14 cellular contexts compared by ENCODE assay signal in the genomic region with DNA sequence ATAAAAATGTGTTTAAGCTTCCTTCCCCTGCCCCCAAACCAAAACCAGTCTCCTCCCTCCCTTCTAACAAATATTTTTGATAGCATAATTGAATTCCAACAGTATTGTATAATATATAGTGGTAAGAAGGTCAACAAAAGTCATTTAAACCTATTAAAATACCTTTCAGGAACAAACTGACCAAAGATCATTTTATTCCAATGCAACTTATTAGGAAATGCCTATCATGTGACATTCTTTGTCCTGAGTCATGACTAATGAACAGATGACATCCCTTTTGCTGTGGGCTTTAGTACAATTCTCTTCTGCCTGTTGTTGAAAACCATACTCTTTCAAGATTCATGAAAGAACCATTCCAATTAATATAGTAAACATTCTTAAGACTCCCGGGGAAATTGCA. TPM values are rescaled to one million over a fixed set of nuclear protein-coding genes. Genes with fewer than 3 reads are reported as not detected.
A peak's percentile ranks its signal among the peaks of the same experiment; 100 is the strongest.
DNase-seq lines count a peak whose midpoint lies in the region; ATAC-seq, FAIRE-seq and TF ChIP-seq lines count a peak whose summit lies in the region.
"Had no signal": no experiment of that assay in that cellular context is flagged by ENCODE, and none has a peak within 500 bp of the region (broad histone marks: within the 10 kb centered on the region; RNA-seq: fewer than 3 reads in every experiment).

No MANE protein-coding gene starts in this region.

- intact Hi-C loops in Caco-2 (cut with micrococcal nuclease; ENCODE audit: unreplicated experiment) = no loop called here

- no peaks in the 10 kb centered on the region for H3K9me3 Mint-ChIP-seq in Caco-2 (ENCODE audit: unreplicated experiment)
- H3K9me3 Mint-ChIP-seq: activated CD4-positive, alpha-beta T cell treated with anti-CD3 and anti-CD28 coated beads, Interleukin-2, amount 10 ng/mL, durations not matched to agents 7 days and 5 days; activated naive CD8-positive, alpha-beta T cell treated with anti-CD3 and anti-CD28 coated beads, Interleukin-2, amount 10 ng/mL, durations not matched to agents 7 days and 5 days had no signal

- H3K27ac Mint-ChIP-seq in Caco-2 (ENCODE audit: unreplicated experiment) = peak overlapping the region; percentile 28
- H3K27ac Mint-ChIP-seq: activated CD4-positive, alpha-beta T cell treated with anti-CD3 and anti-CD28 coated beads, Interleukin-2, amount 10 ng/mL, durations not matched to agents 7 days and 5 days; activated naive CD8-positive, alpha-beta T cell treated with anti-CD3 and anti-CD28 coated beads, Interleukin-2, amount 10 ng/mL, durations not matched to agents 7 days and 5 days; progenitor cell of endocrine pancreas had no signal

- H3K36me3 Mint-ChIP-seq in Caco-2 (ENCODE audit: insufficient read depth, unreplicated experiment) = no peaks in the 10 kb centered on the region

- H3K4me3 ChIP-seq in Caco-2 (ENCODE audit: low read depth, low read length) = no peak overlapping the region
- H3K4me3 ChIP-seq in fibroblast of mammary gland (ENCODE audit: control insufficient read depth, low read depth, low read length) = no peak overlapping the region
- no peak overlapping the region for H3K4me3 ChIP-seq in retinal pigment epithelial cell (ENCODE audit: low read length)

- ATAC-seq in GM21528 (IDR thresholded peaks at IDR 0.05; ENCODE audit: low FRiP score, unreplicated experiment) = no peak

- H3K4me1 Mint-ChIP-seq in Caco-2 (ENCODE audit: low read depth, unreplicated experiment) = peaks cover 42% of the 10 kb centered on the region
- H3K4me1 Mint-ChIP-seq: activated CD4-positive, alpha-beta T cell treated with anti-CD3 and anti-CD28 coated beads, Interleukin-2, amount 10 ng/mL, durations not matched to agents 7 days and 5 days; activated naive CD8-positive, alpha-beta T cell treated with anti-CD3 and anti-CD28 coated beads, Interleukin-2, amount 10 ng/mL, durations not matched to agents 7 days and 5 days had no signal

- CTCF ChIA-PET in Caco-2 (lab: Charles Lee) (no interaction called here), RWPE1 (lab: Yijun Ruan, JAX) (no interaction called here)

- H3K27ac ChIP-seq in RWPE1 = no peak overlapping the region

- POLR2A ChIA-PET in Caco-2 (lab: Charles Lee) (no interaction called here), RWPE1 (lab: Yijun Ruan, JAX; ENCODE audit: low non-redundant PET) (no interaction called here)

- peaks cover 30% of the 10 kb centered on the region for H3K4me1 ChIP-seq in Caco-2

- no peak overlapping the region for H3K4me3 Mint-ChIP-seq in Caco-2 (ENCODE audit: unreplicated experiment)
- H3K4me3 Mint-ChIP-seq: activated CD4-positive, alpha-beta T cell treated with anti-CD3 and anti-CD28 coated beads, Interleukin-2, amount 10 ng/mL, durations not matched to agents 7 days and 5 days; activated naive CD8-positive, alpha-beta T cell treated with anti-CD3 and anti-CD28 coated beads, Interleukin-2, amount 10 ng/mL, durations not matched to agents 7 days and 5 days had no signal

- FAIRE-seq in H54 (lab: Jason Lieb, UNC) = no peak

- no peaks in the 10 kb centered on the region for H3K36me3 ChIP-seq in Caco-2 (ENCODE audit: control insufficient read depth, insufficient read depth, low read length)

- TF ChIP-seq CTCF in Caco-2 (IDR thresholded peaks at IDR 0.05; ENCODE audit: insufficient read depth in 1 of 2, low read depth in 1 of 2, low read length in 1 of 2, severe bottlenecking in 1 of 2, unreplicated experiment in 1 of 2) = no peak
- no peak for TF ChIP-seq CTCF in RWPE1 (conservative IDR thresholded peaks at IDR 0.05; ENCODE audit: low read depth)
- no peak for TF ChIP-seq CTCF in fibroblast of mammary gland (conservative IDR thresholded peaks at IDR 0.05; ENCODE audit: control insufficient read depth, insufficient read depth, low read depth, low read length)
- no peak for TF ChIP-seq CTCF in retinal pigment epithelial cell (conservative IDR thresholded peaks at IDR 0.05; ENCODE audit: low read depth, low read length)

- DNase-seq in Caco-2 = no peak
- peak; percentile 16 for DNase-seq in RWPE1 (ENCODE audit: low spot score)
- DNase-seq in fibroblast of mammary gland (ENCODE audit: low read depth) = peak; percentile 88
- peak; percentile 76 for DNase-seq in retinal pigment epithelial cell (ENCODE audit: low read depth)
- DNase-seq in NCI-H1092 treated with DMSO at 0.1 percent for 48 hours (lab: John Stamatoyannopoulos, UW) = no peak
- no peak for DNase-seq in HUDEP-2 (lab: John Stamatoyannopoulos, UW; ENCODE audit: unreplicated experiment in 76 of 76)
- DNase-seq in H54 (ENCODE audit: insufficient read length, low spot score) = no peak
- DNase-seq: activated CD4-positive, alpha-beta T cell treated with anti-CD3 and anti-CD28 coated beads, Interleukin-2, amount 10 ng/mL, durations not matched to agents 7 days and 5 days; activated naive CD8-positive, alpha-beta T cell treated with anti-CD3 and anti-CD28 coated beads, Interleukin-2, amount 10 ng/mL, durations not matched to agents 7 days and 5 days; DND-41; left cardiac atrium; NCI-H524 had no signal

- H3K27me3 ChIP-seq in Caco-2 (replicated peaks; ENCODE audit: control insufficient read depth, insufficient read depth, low read length) = no peaks in the 10 kb centered on the region

- no TSS peak for BruUV-seq in Caco-2 (replicated peaks; lab: Mats Ljungman, UMichigan)

- H3K27me3 Mint-ChIP-seq in Caco-2 (ENCODE audit: insufficient read depth, unreplicated experiment) = no peaks in the 10 kb centered on the region
- H3K27me3 Mint-ChIP-seq: activated CD4-positive, alpha-beta T cell treated with anti-CD3 and anti-CD28 coated beads, Interleukin-2, amount 10 ng/mL, durations not matched to agents 7 days and 5 days; activated naive CD8-positive, alpha-beta T cell treated with anti-CD3 and anti-CD28 coated beads, Interleukin-2, amount 10 ng/mL, durations not matched to agents 7 days and 5 days; progenitor cell of endocrine pancreas had no signal

- TF ChIP-seq POLR2A in H54 (IDR thresholded peaks at IDR 0.05; ENCODE audit: low read depth, low read length) = no peak

- no peaks in the 10 kb centered on the region for H3K9me3 ChIP-seq in Caco-2

RNA-seq across cellular contexts. Expression of a gene that starts 51.5 kb away (rescaled TPM):
- 14.9 and 16.2 TPM in 2 replicates for total RNA-seq in Caco-2 (2022)

Comparison
In these comparisons a context has a peak if more than half of its experiments do, and no peak if none do; other contexts are left out.
1. DNase-seq: peak in RWPE1 (single experiment), fibroblast of mammary gland (single experiment) and retinal pigment epithelial cell (single experiment); none in Caco-2 (0 of 2), NCI-H1092 treated with DMSO at 0.1 percent for 48 hours (single experiment), HUDEP-2 (0 of 76) and H54 (single experiment).